ENCODE assay signal across 13 cellular contexts in the genomic region with DNA sequence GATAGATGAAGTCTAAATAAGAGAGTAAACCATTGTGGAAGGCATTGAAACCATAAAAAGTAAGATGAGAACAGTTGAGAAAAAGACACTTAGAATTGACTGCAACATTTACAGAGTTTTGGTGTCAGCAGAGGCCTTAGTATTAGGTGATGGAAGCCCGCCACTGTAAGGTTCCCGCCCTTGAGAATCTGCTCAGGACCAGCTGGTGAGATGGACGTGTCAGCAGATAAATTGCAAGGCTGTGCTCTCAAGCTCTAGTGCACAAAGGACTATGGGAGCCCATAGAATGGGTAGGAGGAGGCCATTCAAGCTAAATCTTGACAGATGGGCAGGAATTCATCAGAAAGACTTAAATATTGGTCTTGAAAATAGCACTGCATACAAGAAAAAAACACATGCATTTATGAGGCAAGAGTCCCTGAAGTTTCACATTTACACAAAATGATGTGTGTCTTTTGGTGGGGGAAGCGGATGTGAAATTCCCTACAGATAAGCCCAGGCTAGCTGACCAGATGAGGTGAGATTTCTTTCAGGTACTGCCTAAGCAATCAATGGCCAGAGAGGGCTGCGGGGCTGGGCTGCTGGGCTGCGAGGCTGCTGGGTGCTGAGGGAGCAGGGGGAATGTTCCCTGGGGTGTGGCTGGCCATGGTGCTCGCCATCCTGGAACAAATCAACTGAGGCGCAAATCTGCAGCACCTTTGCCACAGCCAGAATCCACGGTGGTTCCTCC. TPM values are rescaled to one million over a fixed set of nuclear protein-coding genes. Genes with fewer than 3 reads are reported as not detected.
DNase-seq lines count a peak whose midpoint lies in the region; ATAC-seq and TF ChIP-seq lines count a peak whose summit lies in the region.
"Had no signal": no experiment of that assay in that cellular context is flagged by ENCODE, and none has a peak within 500 bp of the region (broad histone marks: within the 10 kb centered on the region; RNA-seq: fewer than 3 reads in every experiment).

No MANE protein-coding gene starts in this region.

- DNase-seq in CD4-positive, alpha-beta memory T cell: no peak
- no peak for DNase-seq in activated CD4-positive, alpha-beta memory T cell treated with anti-CD3 and anti-CD28 coated beads, Interleukin-2, amount 10 ng/mL, durations not matched to agents 7 days and 5 days
- DNase-seq in naive thymus-derived CD4-positive, alpha-beta T cell: no peak
- DNase-seq in stimulated activated CD4-positive, alpha-beta T cell treated with anti-CD3 and anti-CD28 coated beads, Interleukin-4, amount 100 ng/mL, for 1 hour: no peak
- no peak for DNase-seq in epidermal melanocyte (ENCODE audit: insufficient read length, low spot score)
- DNase-seq in sciatic nerve (ENCODE audit: low spot score): no peak
- DNase-seq: activated CD4-positive, alpha-beta T cell treated with anti-CD3 and anti-CD28 coated beads for 36 hours; cortex of kidney; foreskin melanocyte; stimulated activated naive CD4-positive, alpha-beta T cell had no signal

- H3K9me3 ChIP-seq in CD4-positive, alpha-beta memory T cell (ENCODE audit: control insufficient read depth in 1 of 2, low read length in 2 of 2): no peaks in the 10 kb centered on the region
- H3K9me3 ChIP-seq in HEK293 (ENCODE audit: control insufficient read depth, insufficient read depth, low read depth, low read length): no peaks in the 10 kb centered on the region
- no peaks in the 10 kb centered on the region for H3K9me3 ChIP-seq in naive thymus-derived CD4-positive, alpha-beta T cell (ENCODE audit: control insufficient read depth in 2 of 3, low read length in 3 of 3)

- H3K4me1 Mint-ChIP-seq in CD4-positive, alpha-beta memory T cell: peaks cover 26 to 59% (median 41%) of the 10 kb centered on the region in 4 donors
- H3K4me1 Mint-ChIP-seq in activated CD4-positive, alpha-beta memory T cell treated with anti-CD3 and anti-CD28 coated beads, Interleukin-2, amount 10 ng/mL, durations not matched to agents 7 days and 5 days: peaks cover 42% of the 10 kb centered on the region
- peaks cover 37 to 65% (median 55%) of the 10 kb centered on the region in 7 donors for H3K4me1 Mint-ChIP-seq in naive thymus-derived CD4-positive, alpha-beta T cell

- POLR2A ChIA-PET in CD4-positive, alpha-beta memory T cell (lab: Charles Lee; ENCODE audit: partially characterized antibody): interaction anchor here (4.8 kb wide), 1 partner anchor 43 kb away, joined by 142 read pairs; a partner anchor contains a TSS
- POLR2A ChIA-PET in HEK293 (lab: Yijun Ruan, JAX): no interaction called here
- POLR2A ChIA-PET in activated CD4-positive, alpha-beta memory T cell treated with anti-CD3 and anti-CD28 coated beads, Interleukin-2, amount 10 ng/mL, durations not matched to agents 7 days and 5 days (lab: Charles Lee): interaction anchor here (5.5 kb wide), 1 partner anchor 42 kb away, joined by 93 read pairs; a partner anchor contains a TSS
- POLR2A ChIA-PET in naive thymus-derived CD4-positive, alpha-beta T cell (lab: Charles Lee): interaction anchor here (0.8 to 9.0 kb wide), 3 partner anchors 10 to 47 kb away, joined by 4 to 143 read pairs (median 9); a partner anchor contains a TSS

- no peaks in the 10 kb centered on the region for H3K36me3 ChIP-seq in CD4-positive, alpha-beta memory T cell (ENCODE audit: insufficient read depth, low read length)
- no peaks in the 10 kb centered on the region for H3K36me3 ChIP-seq in HEK293 (ENCODE audit: control insufficient read depth in 2 of 2, insufficient read depth in 1 of 2, low read length in 2 of 2)
- no peaks in the 10 kb centered on the region for H3K36me3 ChIP-seq in naive thymus-derived CD4-positive, alpha-beta T cell (ENCODE audit: control insufficient read depth in 2 of 3, insufficient read depth in 3 of 3, low read length in 3 of 3)

- no peaks in the 10 kb centered on the region for H3K36me3 Mint-ChIP-seq in CD4-positive, alpha-beta memory T cell
- H3K36me3 Mint-ChIP-seq in activated CD4-positive, alpha-beta memory T cell treated with anti-CD3 and anti-CD28 coated beads, Interleukin-2, amount 10 ng/mL, durations not matched to agents 7 days and 5 days (ENCODE audit: low read depth): peaks cover 2% of the 10 kb centered on the region
- H3K36me3 Mint-ChIP-seq in naive thymus-derived CD4-positive, alpha-beta T cell: no peaks in the 10 kb centered on the region
- H3K36me3 Mint-ChIP-seq: activated naive CD4-positive, alpha-beta T cell treated with anti-CD3 and anti-CD28 coated beads, Interleukin-2, amount 50 U/mL, for 72 hours had no signal

- H3K27me3 ChIP-seq in CD4-positive, alpha-beta memory T cell (ENCODE audit: insufficient read depth, low read length): no peaks in the 10 kb centered on the region
- no peaks in the 10 kb centered on the region for H3K27me3 ChIP-seq in naive thymus-derived CD4-positive, alpha-beta T cell (ENCODE audit: control insufficient read depth in 2 of 2, insufficient read depth in 2 of 2, low read length in 2 of 2)

- H3K4me1 ChIP-seq in CD4-positive, alpha-beta memory T cell (ENCODE audit: insufficient read depth, low read length): peaks cover 43% of the 10 kb centered on the region
- peaks cover 27% of the 10 kb centered on the region for H3K4me1 ChIP-seq in HEK293 (ENCODE audit: control insufficient read depth, insufficient read depth, low read length)
- peaks cover 26 to 48% of the 10 kb centered on the region in 2 donors for H3K4me1 ChIP-seq in naive thymus-derived CD4-positive, alpha-beta T cell (ENCODE audit: control insufficient read depth in 2 of 2, insufficient read depth in 2 of 2, low read length in 2 of 2)

- H3K4me3 Mint-ChIP-seq in CD4-positive, alpha-beta memory T cell: peak overlapping the region in 2 of 8 donors; percentile 35 to 55
- H3K4me3 Mint-ChIP-seq in activated CD4-positive, alpha-beta memory T cell treated with anti-CD3 and anti-CD28 coated beads, Interleukin-2, amount 10 ng/mL, durations not matched to agents 7 days and 5 days: no peak overlapping the region
- H3K4me3 Mint-ChIP-seq in naive thymus-derived CD4-positive, alpha-beta T cell: peak overlapping the region in 4 of 10 donors; percentile 18 to 51 (median 40)
- H3K4me3 Mint-ChIP-seq: activated CD4-positive, alpha-beta T cell treated with anti-CD3 and anti-CD28 coated beads for 36 hours had no signal

- H3K4me3 ChIP-seq in CD4-positive, alpha-beta memory T cell (ENCODE audit: low read length in 2 of 2): no peak overlapping the region
- H3K4me3 ChIP-seq in HEK293 (ENCODE audit: low read depth, low read length): no peak overlapping the region
- no peak overlapping the region for H3K4me3 ChIP-seq in naive thymus-derived CD4-positive, alpha-beta T cell (ENCODE audit: low read length)

- H3K27ac ChIP-seq in CD4-positive, alpha-beta memory T cell (ENCODE audit: low read depth, low read length): no peak overlapping the region
- H3K27ac ChIP-seq in HEK293 (ENCODE audit: extremely low read depth, low read depth, low read length): no peak overlapping the region
- no peak overlapping the region for H3K27ac ChIP-seq in naive thymus-derived CD4-positive, alpha-beta T cell (ENCODE audit: low read depth, low read length)

- no peak for TF ChIP-seq CTCF in HEK293 (tag by site-specific recombination; IDR thresholded peaks at IDR 0.05)

- no peak for ATAC-seq in naive thymus-derived CD4-positive, alpha-beta T cell
- ATAC-seq in HG02759 (IDR thresholded peaks at IDR 0.05; ENCODE audit: unreplicated experiment) (no peak), sciatic nerve (no peak)
- ATAC-seq: activated CD4-positive, alpha-beta T cell treated with anti-CD3 and anti-CD28 coated beads for 36 hours; activated naive CD4-positive, alpha-beta T cell treated with anti-CD3 and anti-CD28 coated beads, Interleukin-2, amount 50 U/mL, for 72 hours had no signal

- CTCF ChIA-PET in CD4-positive, alpha-beta memory T cell (lab: Charles Lee; ENCODE audit: partially characterized antibody): interaction anchor here (1.2 to 5.2 kb wide), 4 partner anchors 42 to 412 kb away, joined by 3 to 50 read pairs (median 17); a partner anchor contains a TSS
- CTCF ChIA-PET in HEK293 (lab: Yijun Ruan, JAX): interaction anchor here (0.5 to 4.4 kb wide), 2 partner anchors 70 to 85 kb away, joined by 3 to 21 read pairs; no protein-coding TSS in a partner anchor
- CTCF ChIA-PET in activated CD4-positive, alpha-beta memory T cell treated with anti-CD3 and anti-CD28 coated beads, Interleukin-2, amount 10 ng/mL, durations not matched to agents 7 days and 5 days (lab: Charles Lee): interaction anchor here (2.5 to 3.0 kb wide), 2 partner anchors 11 to 85 kb away, joined by 12 to 17 read pairs; no protein-coding TSS in a partner anchor
- CTCF ChIA-PET in naive thymus-derived CD4-positive, alpha-beta T cell (lab: Charles Lee): interaction anchor here (0.7 kb wide), 1 partner anchor 84 kb away, joined by 3 read pairs; no protein-coding TSS in a partner anchor

- no peaks in the 10 kb centered on the region for H3K27me3 Mint-ChIP-seq in CD4-positive, alpha-beta memory T cell
- H3K27me3 Mint-ChIP-seq in activated CD4-positive, alpha-beta memory T cell treated with anti-CD3 and anti-CD28 coated beads, Interleukin-2, amount 10 ng/mL, durations not matched to agents 7 days and 5 days: no peaks in the 10 kb centered on the region
- no peaks in the 10 kb centered on the region for H3K27me3 Mint-ChIP-seq in naive thymus-derived CD4-positive, alpha-beta T cell
- H3K27me3 Mint-ChIP-seq: activated CD4-positive, alpha-beta T cell treated with anti-CD3 and anti-CD28 coated beads for 36 hours had no signal

- H3K9me3 Mint-ChIP-seq in CD4-positive, alpha-beta memory T cell: no peaks in the 10 kb centered on the region
- H3K9me3 Mint-ChIP-seq in activated CD4-positive, alpha-beta memory T cell treated with anti-CD3 and anti-CD28 coated beads, Interleukin-2, amount 10 ng/mL, durations not matched to agents 7 days and 5 days: no peaks in the 10 kb centered on the region
- H3K9me3 Mint-ChIP-seq in naive thymus-derived CD4-positive, alpha-beta T cell: no peaks in the 10 kb centered on the region
- H3K9me3 Mint-ChIP-seq: activated naive CD4-positive, alpha-beta T cell treated with anti-CD3 and anti-CD28 coated beads, Interleukin-2, amount 50 U/mL, for 72 hours had no signal

- H3K27ac Mint-ChIP-seq in CD4-positive, alpha-beta memory T cell: peak overlapping the region in 6 of 7 donors; percentile 8 to 87 (median 50)
- H3K27ac Mint-ChIP-seq in activated CD4-positive, alpha-beta memory T cell treated with anti-CD3 and anti-CD28 coated beads, Interleukin-2, amount 10 ng/mL, durations not matched to agents 7 days and 5 days: peak overlapping the region; percentile 5
- H3K27ac Mint-ChIP-seq in naive thymus-derived CD4-positive, alpha-beta T cell: peak overlapping the region; percentile 5 to 94 (median 56)

- intact Hi-C loops in CD4-positive, alpha-beta memory T cell (cut with micrococcal nuclease): no loop called here
- intact Hi-C loops in naive thymus-derived CD4-positive, alpha-beta T cell (cut with micrococcal nuclease): loop anchor here (2.0 to 10.0 kb wide), 4 partner anchors 15 to 277 kb away; a partner anchor contains a TSS
- intact Hi-C loops in sciatic nerve (cut with DNase I): loop anchor here (10.0 kb wide), 1 partner anchor 45 kb away; a partner anchor contains a TSS

RNA-seq across cellular contexts. Expression of a gene that starts 42.5 kb away (rescaled TPM):
- 10 to 100 TPM; 46.9 to 47.9 TPM for total RNA-seq in CD4-positive, alpha-beta memory T cell
- 10 to 100 TPM; 75.5 to 78.3 TPM for polyA plus RNA-seq in CD4-positive, alpha-beta memory T cell
- total RNA-seq in activated CD4-positive, alpha-beta memory T cell treated with anti-CD3 and anti-CD28 coated beads, Interleukin-2, amount 10 ng/mL, durations not matched to agents 7 days and 5 days: 10 to 100 TPM; 37.5 to 38.8 TPM
- total RNA-seq in naive thymus-derived CD4-positive, alpha-beta T cell: 10 to 100 TPM; 37.5 to 54.0 (median 46.6) TPM
- polyA plus RNA-seq in naive thymus-derived CD4-positive, alpha-beta T cell: 100 to 1,000 TPM in 1 of 2 donors, 10 to 100 TPM in 1; 80.6 to 106 TPM
- 83.5 TPM for total RNA-seq in sciatic nerve

Comparison
In these comparisons a context has a peak if more than half of its experiments do, and no peak if none do; other contexts are left out.
1. H3K27ac Mint-ChIP-seq: peak in every context shown above with its lines; median percentile 56 in naive thymus-derived CD4-positive, alpha-beta T cell; 50 in CD4-positive, alpha-beta memory T cell; 5 in activated CD4-positive, alpha-beta memory T cell treated with anti-CD3 and anti-CD28 coated beads, Interleukin-2, amount 10 ng/mL, durations not matched to agents 7 days and 5 days.